8 cellular contexts compared by ENCODE assay signal in genomic region chr15:69576035-69576526, GRCh38.
DNase-seq lines count a peak whose midpoint lies in the region; ATAC-seq and TF ChIP-seq lines count a peak whose summit lies in the region.

No MANE protein-coding gene starts in this region.

- no peaks in the 10 kb centered on the region for H3K27me3 ChIP-seq in Loucy (ENCODE audit: insufficient read depth, low read length, poor library complexity, severe bottlenecking)
- H3K27me3 ChIP-seq in hepatocyte, result peaks cover 17% of the 10 kb centered on the region

- H3K36me3 ChIP-seq in Loucy (ENCODE audit: insufficient read depth, low read length), result no peaks in the 10 kb centered on the region
- H3K36me3 ChIP-seq in hepatocyte (replicated peaks; ENCODE audit: insufficient read depth, low read depth), result no peaks in the 10 kb centered on the region

- peak overlapping the region; percentile 34 for H3K4me3 ChIP-seq in Loucy (ENCODE audit: low read length, poor library complexity, severe bottlenecking)
- H3K4me3 ChIP-seq in hepatocyte, result no peak overlapping the region

- TF ChIP-seq CTCF in Loucy (conservative IDR thresholded peaks at IDR 0.05; ENCODE audit: low read length) (peak; percentile 97), hepatocyte (IDR thresholded peaks at IDR 0.05; ENCODE audit: poor library complexity) (peak; percentile 58)

- H3K9me3 ChIP-seq in Loucy (ENCODE audit: insufficient read depth, low read depth, low read length), result no peaks in the 10 kb centered on the region
- H3K9me3 ChIP-seq in hepatocyte (ENCODE audit: low read depth), result no peaks in the 10 kb centered on the region

- H2AFZ ChIP-seq in Loucy (ENCODE audit: low read length), result no peak overlapping the region
- H2AFZ ChIP-seq in hepatocyte, result no peak overlapping the region

- H3K79me2 ChIP-seq in Loucy (ENCODE audit: insufficient read depth, low read length) (no peaks in the 10 kb centered on the region), hepatocyte (no peaks in the 10 kb centered on the region)

- no peaks in the 10 kb centered on the region for H3F3A ChIP-seq in Loucy (ENCODE audit: low read depth)

- peak; percentile 86 for DNase-seq in DMS53 (lab: John Stamatoyannopoulos, UW)
- DNase-seq in T-helper 22 cell (ENCODE audit: low read depth), result peak; percentile 14
- peak in 44 of 56 donors; percentile 5 to 70 (median 30) for DNase-seq in amygdala (lab: John Stamatoyannopoulos, UW)
- peak; percentile 45 for DNase-seq in hepatocyte (ENCODE audit: low spot score)
- peak; percentile 56 to 65 for DNase-seq in stimulated activated CD4-positive, alpha-beta T cell treated with anti-CD3 and anti-CD28 coated beads, Interleukin-15, amount 100 ng/mL, for 48 hours (ENCODE audit: low read depth in 2 of 2)
- no peak for DNase-seq in HCEC 1CT

- WGBS in hepatocyte (ENCODE audit: low lambda C conversion rate, missing lambda C conversion rate), result 83% methylated on average over 3 of the region's 3 CpGs

- H3K4me1 ChIP-seq in Loucy (ENCODE audit: insufficient read depth, low read length, poor library complexity, severe bottlenecking), result peaks cover 46% of the 10 kb centered on the region
- peaks cover 4% of the 10 kb centered on the region for H3K4me1 ChIP-seq in hepatocyte (ENCODE audit: insufficient read depth)

- H4K20me1 ChIP-seq in Loucy (ENCODE audit: insufficient read depth, low read length, poor library complexity, severe bottlenecking) (no peaks in the 10 kb centered on the region), hepatocyte (ENCODE audit: insufficient read depth, poor library complexity, severe bottlenecking) (no peaks in the 10 kb centered on the region)

- peak overlapping the region; percentile 76 for H3K4me2 ChIP-seq in Loucy (ENCODE audit: low read depth, low read length, poor library complexity, severe bottlenecking)
- H3K4me2 ChIP-seq in hepatocyte, result no peak overlapping the region

- ATAC-seq in HG03442 (IDR thresholded peaks at IDR 0.05; ENCODE audit: unreplicated experiment), result no peak

- peak overlapping the region; percentile 54 for H3K9ac ChIP-seq in Loucy (ENCODE audit: low read depth, low read length, poor library complexity, severe bottlenecking)

- H3K9me2 ChIP-seq in Loucy (replicated peaks; ENCODE audit: low read depth, low read length) (no peaks in the 10 kb centered on the region), hepatocyte (replicated peaks; ENCODE audit: insufficient read depth) (no peaks in the 10 kb centered on the region)

- H3K27ac ChIP-seq in hepatocyte, result no peak overlapping the region
